In the genomic region with DNA sequence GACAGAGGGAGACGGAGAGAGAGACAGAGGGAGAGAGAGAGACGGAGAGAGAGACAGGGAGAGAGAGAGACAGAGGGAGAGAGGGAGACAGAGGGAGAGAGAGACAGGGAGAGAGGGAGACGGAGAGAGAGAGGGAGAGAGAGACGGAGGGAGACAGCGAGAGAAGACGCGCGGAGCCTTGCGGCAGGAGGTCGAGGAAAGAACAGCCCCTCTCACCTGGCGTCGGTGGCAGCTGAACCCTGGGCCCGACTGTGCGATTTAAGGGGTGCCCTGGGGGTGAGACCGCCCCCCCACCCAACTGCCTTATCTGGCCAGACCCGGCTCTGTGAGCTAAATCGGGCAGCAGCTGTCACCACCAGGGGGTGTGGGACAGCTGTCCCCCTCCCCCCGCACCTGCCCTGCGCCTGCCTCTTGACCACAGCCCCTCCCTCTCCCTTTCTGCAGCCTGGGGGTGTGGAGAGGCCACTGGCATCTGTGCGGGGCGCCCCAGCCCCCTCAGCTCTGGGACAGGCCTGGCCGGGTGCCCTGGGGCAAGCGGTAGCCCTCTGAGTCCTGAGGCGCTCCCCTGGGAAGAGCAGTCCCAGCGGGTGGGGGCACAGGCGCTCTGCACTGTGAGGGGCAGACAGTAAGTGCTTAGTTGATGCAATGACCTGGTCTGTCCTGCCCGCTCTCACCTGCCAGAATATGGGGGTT, we compare ENCODE assay signal across 10 cellular contexts. TPM values are rescaled to one million over a fixed set of nuclear protein-coding genes. Genes with fewer than 3 reads are reported as not detected.
DNase-seq lines count a peak whose midpoint lies in the region; ATAC-seq, FAIRE-seq and TF ChIP-seq lines count a peak whose summit lies in the region.
"Had no signal": no experiment of that assay in that cellular context is flagged by ENCODE, and none has a peak within 500 bp of the region (broad histone marks: within the 10 kb centered on the region; RNA-seq: fewer than 3 reads in every experiment).

No MANE protein-coding gene starts in this region.

- H3K4me3 Mint-ChIP-seq in activated naive CD4-positive, alpha-beta T cell treated with anti-CD3 and anti-CD28 coated beads, Interleukin-2, amount 10 ng/mL, durations not matched to agents 7 days and 5 days = no peak overlapping the region
- no peak overlapping the region for H3K4me3 Mint-ChIP-seq in activated naive CD8-positive, alpha-beta T cell treated with anti-CD3 and anti-CD28 coated beads, Interleukin-2, amount 50 U/mL, for 24 hours
- H3K4me3 Mint-ChIP-seq in endothelial cell (ENCODE audit: unreplicated experiment) = no peak overlapping the region
- H3K4me3 Mint-ChIP-seq: dendritic cell treated with granulocyte-macrophage colony-stimulating factor and Interleukin-4, amounts not matched to agents 40 ng/mL and 50 ng/mL, for 4 days had no signal

- no peaks in the 10 kb centered on the region for H3K36me3 Mint-ChIP-seq in activated naive CD4-positive, alpha-beta T cell treated with anti-CD3 and anti-CD28 coated beads, Interleukin-2, amount 10 ng/mL, durations not matched to agents 7 days and 5 days
- H3K36me3 Mint-ChIP-seq in activated naive CD8-positive, alpha-beta T cell treated with anti-CD3 and anti-CD28 coated beads, Interleukin-2, amount 50 U/mL, for 24 hours (ENCODE audit: low read depth) = no peaks in the 10 kb centered on the region
- peaks cover 8% of the 10 kb centered on the region for H3K36me3 Mint-ChIP-seq in endothelial cell (ENCODE audit: low read depth, unreplicated experiment)

- ATAC-seq in activated naive CD8-positive, alpha-beta T cell treated with anti-CD3 and anti-CD28 coated beads, Interleukin-2, amount 50 U/mL, for 24 hours = peak; percentile 44
- peak; percentile 41 for ATAC-seq in left colon

- H3K27ac Mint-ChIP-seq in activated naive CD4-positive, alpha-beta T cell treated with anti-CD3 and anti-CD28 coated beads, Interleukin-2, amount 10 ng/mL, durations not matched to agents 7 days and 5 days = no peak overlapping the region
- no peak overlapping the region for H3K27ac Mint-ChIP-seq in activated naive CD8-positive, alpha-beta T cell treated with anti-CD3 and anti-CD28 coated beads, Interleukin-2, amount 50 U/mL, for 24 hours
- no peak overlapping the region for H3K27ac Mint-ChIP-seq in endothelial cell (ENCODE audit: unreplicated experiment)
- H3K27ac Mint-ChIP-seq: dendritic cell treated with granulocyte-macrophage colony-stimulating factor and Interleukin-4, amounts not matched to agents 40 ng/mL and 50 ng/mL, for 4 days had no signal

- CTCF ChIA-PET in activated naive CD4-positive, alpha-beta T cell treated with anti-CD3 and anti-CD28 coated beads, Interleukin-2, amount 10 ng/mL, durations not matched to agents 7 days and 5 days (lab: Charles Lee) = no interaction called here

- no peaks in the 10 kb centered on the region for H3K9me3 Mint-ChIP-seq in activated naive CD4-positive, alpha-beta T cell treated with anti-CD3 and anti-CD28 coated beads, Interleukin-2, amount 10 ng/mL, durations not matched to agents 7 days and 5 days
- no peaks in the 10 kb centered on the region for H3K9me3 Mint-ChIP-seq in activated naive CD8-positive, alpha-beta T cell treated with anti-CD3 and anti-CD28 coated beads, Interleukin-2, amount 50 U/mL, for 24 hours
- H3K9me3 Mint-ChIP-seq in endothelial cell (ENCODE audit: unreplicated experiment) = peaks cover 10% of the 10 kb centered on the region
- H3K9me3 Mint-ChIP-seq: dendritic cell treated with granulocyte-macrophage colony-stimulating factor and Interleukin-4, amounts not matched to agents 40 ng/mL and 50 ng/mL, for 4 days had no signal

- intact Hi-C loops in left colon (cut with DNase I, micrococcal nuclease) = no loop called here

- no peaks in the 10 kb centered on the region for H3K4me1 Mint-ChIP-seq in activated naive CD4-positive, alpha-beta T cell treated with anti-CD3 and anti-CD28 coated beads, Interleukin-2, amount 10 ng/mL, durations not matched to agents 7 days and 5 days
- no peaks in the 10 kb centered on the region for H3K4me1 Mint-ChIP-seq in activated naive CD8-positive, alpha-beta T cell treated with anti-CD3 and anti-CD28 coated beads, Interleukin-2, amount 50 U/mL, for 24 hours
- H3K4me1 Mint-ChIP-seq in endothelial cell (ENCODE audit: unreplicated experiment) = no peaks in the 10 kb centered on the region

- DNase-seq in activated naive CD4-positive, alpha-beta T cell treated with anti-CD3 and anti-CD28 coated beads, Interleukin-2, amount 10 ng/mL, durations not matched to agents 7 days and 5 days = peak; percentile 45
- DNase-seq in activated naive CD4-positive, alpha-beta T cell (lab: John Stamatoyannopoulos, UW) = no peak
- DNase-seq in activated naive CD8-positive, alpha-beta T cell treated with anti-CD3 and anti-CD28 coated beads, Interleukin-2, amount 50 U/mL, for 24 hours = no peak
- DNase-seq in left colon (no peak), urothelium cell line (ENCODE audit: low spot score) (peak; percentile 40), endothelial cell (ENCODE audit: low spot score) (no peak), HuH-7.5 (ENCODE audit: low spot score) (no peak)
- DNase-seq in stimulated activated CD4-positive, alpha-beta T cell treated with anti-CD3 and anti-CD28 coated beads, Interleukin-15, amount 100 ng/mL, for 24 hours = no peak

- FAIRE-seq in urothelium cell line (lab: Jason Lieb, UNC) = peak; percentile 52
- FAIRE-seq: G401.6 had no signal

- TF ChIP-seq CTCF in endothelial cell (IDR thresholded peaks at IDR 0.05; ENCODE audit: unreplicated experiment) = no peak

- H3K27me3 Mint-ChIP-seq in activated naive CD4-positive, alpha-beta T cell treated with anti-CD3 and anti-CD28 coated beads, Interleukin-2, amount 10 ng/mL, durations not matched to agents 7 days and 5 days = no peaks in the 10 kb centered on the region
- no peaks in the 10 kb centered on the region for H3K27me3 Mint-ChIP-seq in activated naive CD8-positive, alpha-beta T cell treated with anti-CD3 and anti-CD28 coated beads, Interleukin-2, amount 50 U/mL, for 24 hours
- H3K27me3 Mint-ChIP-seq in endothelial cell (ENCODE audit: unreplicated experiment) = peaks cover 11% of the 10 kb centered on the region

RNA-seq across cellular contexts. Expression of a gene that starts 10.8 kb away (rescaled TPM):
- total RNA-seq in left colon = 10 to 100 TPM; 32.7 to 35.6 TPM
- 0.46 TPM for total RNA-seq in endothelial cell (ENCODE audit: unreplicated experiment)

RNA-seq across cellular contexts. Expression of a gene that starts 13.5 kb away (rescaled TPM):
- total RNA-seq in left colon = not detected
- not detected for total RNA-seq in endothelial cell (ENCODE audit: unreplicated experiment)

RNA-seq across cellular contexts. Expression of a gene that starts 23.6 kb away (rescaled TPM):
- total RNA-seq in left colon (1 to 10 TPM; 1.5 to 3.1 TPM), endothelial cell (ENCODE audit: unreplicated experiment) (not detected)

RNA-seq across cellular contexts. Expression of a gene that starts 23.9 kb away (rescaled TPM):
- 100 to 1,000 TPM; 125 to 132 TPM for total RNA-seq in left colon
- 0.21 TPM for total RNA-seq in endothelial cell (ENCODE audit: unreplicated experiment)

Comparison
In these comparisons a context has a peak if more than half of its experiments do, and no peak if none do; other contexts are left out.
1. DNase-seq: peak in activated naive CD4-positive, alpha-beta T cell treated with anti-CD3 and anti-CD28 coated beads, Interleukin-2, amount 10 ng/mL, durations not matched to agents 7 days and 5 days (single experiment) and urothelium cell line (single experiment); none in activated naive CD4-positive, alpha-beta T cell (0 of 4), activated naive CD8-positive, alpha-beta T cell treated with anti-CD3 and anti-CD28 coated beads, Interleukin-2, amount 50 U/mL, for 24 hours (single experiment), left colon (0 of 2), endothelial cell (single experiment), stimulated activated CD4-positive, alpha-beta T cell treated with anti-CD3 and anti-CD28 coated beads, Interleukin-15, amount 100 ng/mL, for 24 hours (single experiment) and HuH-7.5 (single experiment).
2. RNA of a gene that starts 10.8 kb away (total RNA-seq): 32.7 to 35.6 TPM in left colon; 0.46 TPM in endothelial cell (single experiment); every median in the first group is over 10 times any median in the second.